ENCODE assay signal across 6 cellular contexts in genomic region chr12:119720349-119720748, GRCh38.
"Had no signal": no experiment of that assay in that cellular context is flagged by ENCODE, and none has a peak within 500 bp of the region (broad histone marks: within the 10 kb centered on the region; RNA-seq: fewer than 3 reads in every experiment).

No MANE protein-coding gene starts in this region.

- H3K4me3 ChIP-seq: K562 had no signal

- FAIRE-seq: HTR-8/SVneo, K562 had no signal

- H3K27ac ChIP-seq: HL-60 had no signal

- DNase-seq: IMR-90, KBM-7, KG1 had no signal

- ATAC-seq: K562 had no signal
